Comparison of ENCODE assay signal across 18 cellular contexts in the genomic region with DNA sequence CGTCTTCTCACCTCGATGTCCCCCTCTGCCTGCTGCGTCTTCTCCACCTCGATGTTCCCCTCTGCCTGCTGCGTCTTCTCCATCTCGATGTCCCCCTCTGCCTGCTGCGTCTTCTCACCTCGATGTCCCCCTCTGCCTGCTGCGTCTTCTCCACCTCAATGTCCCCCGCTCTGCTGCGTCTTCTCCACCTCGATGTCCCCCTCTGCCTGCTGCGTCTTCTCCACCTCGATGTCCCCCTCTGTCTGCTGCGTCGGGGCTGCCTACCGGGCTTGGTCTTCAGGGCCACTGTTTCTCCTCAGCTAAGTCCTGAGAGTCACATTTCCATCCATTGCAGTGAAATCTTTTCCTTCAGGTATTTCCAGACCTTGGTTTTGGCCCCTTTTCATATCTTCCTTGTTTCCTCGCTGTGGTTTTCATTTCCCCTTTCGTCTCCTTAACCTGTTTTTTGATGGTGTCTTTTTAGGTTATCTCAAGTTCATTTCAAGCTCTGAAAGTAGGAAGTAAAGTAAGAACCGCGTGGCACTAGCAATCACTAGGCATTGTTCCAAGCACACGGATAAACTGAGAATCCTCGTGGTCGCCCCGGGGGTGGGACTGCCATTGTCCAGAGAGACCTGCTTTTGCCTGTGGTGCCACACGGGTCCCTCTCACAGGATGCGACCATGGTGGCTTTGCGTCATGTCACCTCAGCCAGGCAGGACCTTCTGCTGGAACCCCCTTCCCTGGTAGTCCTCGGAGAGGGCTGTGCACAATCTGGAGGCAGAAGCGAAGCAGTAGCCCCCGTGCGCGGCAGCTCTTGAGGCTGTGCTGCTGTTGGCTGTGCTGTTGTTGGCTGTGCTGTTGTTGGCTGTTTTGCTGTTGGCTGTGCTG. TPM values are rescaled to one million over a fixed set of nuclear protein-coding genes. Genes with fewer than 3 reads are reported as not detected.
A peak's percentile ranks its signal among the peaks of the same experiment; 100 is the strongest.
DNase-seq lines count a peak whose midpoint lies in the region; ATAC-seq, FAIRE-seq and TF ChIP-seq lines count a peak whose summit lies in the region.
"Had no signal": no experiment of that assay in that cellular context is flagged by ENCODE, and none has a peak within 500 bp of the region (broad histone marks: within the 10 kb centered on the region; RNA-seq: fewer than 3 reads in every experiment).

No MANE protein-coding gene starts in this region.

- POLR2A ChIA-PET in activated CD4-positive, alpha-beta T cell treated with anti-CD3 and anti-CD28 coated beads, Interleukin-2, amount 10 ng/mL, durations not matched to agents 7 days and 5 days (lab: Charles Lee) = no interaction called here

- peak; percentile 58 for FAIRE-seq in bronchial epithelial cell (lab: Jason Lieb, UNC)

- no peak overlapping the region for H3K4me3 Mint-ChIP-seq in activated CD4-positive, alpha-beta T cell treated with anti-CD3 and anti-CD28 coated beads, Interleukin-2, amount 10 ng/mL, durations not matched to agents 7 days and 5 days
- H3K4me3 Mint-ChIP-seq: GM23338, mesothelial cell of epicardium had no signal

- H3K27me3 ChIP-seq in bronchial epithelial cell (ENCODE audit: control insufficient read depth, insufficient read depth, low read length) (no peaks in the 10 kb centered on the region), osteoblast (ENCODE audit: insufficient read depth, low read length) (no peaks in the 10 kb centered on the region)

- no peaks in the 10 kb centered on the region for H3K4me1 ChIP-seq in osteoblast (ENCODE audit: insufficient read depth, low read length)

- peaks cover 6% of the 10 kb centered on the region for H3K79me2 ChIP-seq in osteoblast (ENCODE audit: insufficient read depth, low read length)

- H3K27ac Mint-ChIP-seq in activated CD4-positive, alpha-beta T cell treated with anti-CD3 and anti-CD28 coated beads, Interleukin-2, amount 10 ng/mL, durations not matched to agents 7 days and 5 days = peak overlapping the region; percentile 25
- H3K27ac Mint-ChIP-seq: activated naive CD4-positive, alpha-beta T cell treated with anti-CD3 and anti-CD28 coated beads, Interleukin-2, amount 50 U/mL, for 24 hours; GM23338; mesothelial cell of epicardium had no signal

- no peak overlapping the region for H3K4me2 ChIP-seq in osteoblast (ENCODE audit: insufficient read depth, low read length)
- H3K4me2 ChIP-seq: GM23338 had no signal

- H3K27me3 Mint-ChIP-seq in activated CD4-positive, alpha-beta T cell treated with anti-CD3 and anti-CD28 coated beads, Interleukin-2, amount 10 ng/mL, durations not matched to agents 7 days and 5 days = no peaks in the 10 kb centered on the region
- H3K27me3 Mint-ChIP-seq: activated naive CD4-positive, alpha-beta T cell treated with anti-CD3 and anti-CD28 coated beads, Interleukin-2, amount 50 U/mL, for 24 hours had no signal

- no peaks in the 10 kb centered on the region for H4K20me1 ChIP-seq in osteoblast (ENCODE audit: insufficient read depth, low read length)

- H3K4me3 ChIP-seq in bronchial epithelial cell (ENCODE audit: low read depth, low read length) (no peak overlapping the region), osteoblast (ENCODE audit: insufficient read depth, low read length) (no peak overlapping the region)
- H3K4me3 ChIP-seq: GM23338 had no signal

- H3K9me3 Mint-ChIP-seq in activated CD4-positive, alpha-beta T cell treated with anti-CD3 and anti-CD28 coated beads, Interleukin-2, amount 10 ng/mL, durations not matched to agents 7 days and 5 days = no peaks in the 10 kb centered on the region
- H3K9me3 Mint-ChIP-seq: activated naive CD4-positive, alpha-beta T cell treated with anti-CD3 and anti-CD28 coated beads, Interleukin-2, amount 50 U/mL, for 24 hours; mesothelial cell of epicardium had no signal

- peaks cover 16% of the 10 kb centered on the region for H3K4me1 Mint-ChIP-seq in activated CD4-positive, alpha-beta T cell treated with anti-CD3 and anti-CD28 coated beads, Interleukin-2, amount 10 ng/mL, durations not matched to agents 7 days and 5 days

- DNase-seq in activated CD4-positive, alpha-beta T cell treated with anti-CD3 and anti-CD28 coated beads, Interleukin-2, amount 10 ng/mL, durations not matched to agents 7 days and 5 days = no peak
- no peak for DNase-seq in activated CD4-positive, alpha-beta T cell treated with anti-CD3 and anti-CD28 coated beads for 4 hours
- DNase-seq in NOMO-1 treated with DMSO at 0.1 percent for 48 hours (lab: John Stamatoyannopoulos, UW; ENCODE audit: unreplicated experiment) (peak; percentile 79), bronchial epithelial cell (ENCODE audit: low read depth) (no peak), osteoblast (ENCODE audit: insufficient read length, low spot score, missing footprints) (peak; percentile 3), RKO (ENCODE audit: low spot score) (no peak), NCI-H2171 treated with DMSO at 0.1 percent for 48 hours (lab: John Stamatoyannopoulos, UW) (no peak)
- DNase-seq: Karpas-422, NCI-H1436 treated with DMSO at 0.1 percent for 48 hours, NCI-H2227 treated with DMSO at 0.1 percent for 48 hours, nucleus accumbens had no signal

- TF ChIP-seq CTCF in bronchial epithelial cell (IDR thresholded peaks at IDR 0.05; ENCODE audit: insufficient read depth, low read length, severe bottlenecking) (no peak), osteoblast (IDR thresholded peaks at IDR 0.05; ENCODE audit: extremely low read depth, low read depth, low read length) (no peak)

- H2AFZ ChIP-seq in osteoblast (ENCODE audit: low read length) = no peak overlapping the region
- H2AFZ ChIP-seq: GM23338 had no signal

- peaks cover 8% of the 10 kb centered on the region for H3K36me3 Mint-ChIP-seq in activated CD4-positive, alpha-beta T cell treated with anti-CD3 and anti-CD28 coated beads, Interleukin-2, amount 10 ng/mL, durations not matched to agents 7 days and 5 days (ENCODE audit: low read depth)

- CTCF ChIA-PET in activated CD4-positive, alpha-beta T cell treated with anti-CD3 and anti-CD28 coated beads, Interleukin-2, amount 10 ng/mL, durations not matched to agents 7 days and 5 days (lab: Charles Lee) = no interaction called here

- H3K27ac ChIP-seq in osteoblast (ENCODE audit: low read depth, low read length) = no peak overlapping the region

- no peaks in the 10 kb centered on the region for H3K36me3 ChIP-seq in bronchial epithelial cell (ENCODE audit: control insufficient read depth, insufficient read depth, low read length)
- no peaks in the 10 kb centered on the region for H3K36me3 ChIP-seq in osteoblast (ENCODE audit: insufficient read depth, low read length)

- ATAC-seq in HG02678 (IDR thresholded peaks at IDR 0.05; ENCODE audit: unreplicated experiment) = no peak
- ATAC-seq: GM23338 had no signal

- no peaks in the 10 kb centered on the region for H3K9me3 ChIP-seq in osteoblast (ENCODE audit: low read depth, low read length)

RNA-seq across cellular contexts. Expression of gene ZNF750, which starts 9.5 kb away (rescaled TPM):
- not detected for total RNA-seq in activated CD4-positive, alpha-beta T cell treated with anti-CD3 and anti-CD28 coated beads, Interleukin-2, amount 10 ng/mL, durations not matched to agents 7 days and 5 days
- total RNA-seq in bronchial epithelial cell = 3.2 and 13.8 TPM in 2 replicates
- total RNA-seq in osteoblast = not detected in 2 replicates
- total RNA-seq: A673, SK-MEL-5, subcutaneous adipose tissue had no signal

Comparison
In these comparisons a context has a peak if more than half of its experiments do, and no peak if none do; other contexts are left out.
1. DNase-seq: peak in NOMO-1 treated with DMSO at 0.1 percent for 48 hours (single experiment) and osteoblast (single experiment); none in activated CD4-positive, alpha-beta T cell treated with anti-CD3 and anti-CD28 coated beads, Interleukin-2, amount 10 ng/mL, durations not matched to agents 7 days and 5 days (single experiment), activated CD4-positive, alpha-beta T cell treated with anti-CD3 and anti-CD28 coated beads for 4 hours (0 of 2), bronchial epithelial cell (single experiment), RKO (single experiment) and NCI-H2171 treated with DMSO at 0.1 percent for 48 hours (single experiment).